8 cellular contexts compared by ENCODE assay signal in genomic region chr11:75532200-75532972, GRCh38. TPM values are rescaled to one million over a fixed set of nuclear protein-coding genes. Genes with fewer than 3 reads are reported as not detected.
A peak's percentile ranks its signal among the peaks of the same experiment; 100 is the strongest.
DNase-seq lines count a peak whose midpoint lies in the region; ATAC-seq and TF ChIP-seq lines count a peak whose summit lies in the region.

No MANE protein-coding gene starts in this region.

- ATAC-seq in right lobe of liver (peak; percentile 76 to 88 (median 88)), GM21447 (IDR thresholded peaks at IDR 0.05; ENCODE audit: unreplicated experiment) (no peak)

- peaks cover 14% of the 10 kb centered on the region for H3K27me3 Mint-ChIP-seq in HFFc6 (ENCODE audit: insufficient read depth)

- no peaks in the 10 kb centered on the region for H3K36me3 ChIP-seq in BLaER1 treated with 17β-estradiol and CSF1 and Interleukin-3, amounts not matched to agents 10 nM and 100 nM
- H3K36me3 ChIP-seq in right lobe of liver = no peaks in the 10 kb centered on the region

- peak overlapping the region; percentile 30 to 100 (median 61); a peak in 20 of 22 replicates for H3K4me2 ChIP-seq in BLaER1 treated with 17β-estradiol and CSF1 and Interleukin-3, amounts not matched to agents 10 nM and 100 nM

- H3K9me3 Mint-ChIP-seq in HFFc6 = no peaks in the 10 kb centered on the region

- H4K20me1 ChIP-seq in BLaER1 treated with 17β-estradiol and CSF1 and Interleukin-3, amounts not matched to agents 10 nM and 100 nM = no peaks in the 10 kb centered on the region

- no peaks in the 10 kb centered on the region for H3K36me3 Mint-ChIP-seq in HFFc6 (ENCODE audit: low read depth)

- intact Hi-C loops in right lobe of liver (cut with DNase I) = loop anchor here in 1 of 2 donors (5.0 kb wide), 2 partner anchors 85 to 140 kb away; no protein-coding TSS in a partner anchor

- H3K27ac ChIP-seq in BLaER1 treated with 17β-estradiol and CSF1 and Interleukin-3, amounts not matched to agents 10 nM and 100 nM = no peak overlapping the region
- no peak overlapping the region for H3K27ac ChIP-seq in coronary artery
- no peak overlapping the region for H3K27ac ChIP-seq in right lobe of liver

- H3K27ac Mint-ChIP-seq in HFFc6 = no peak overlapping the region

- peaks cover 47 to 87% (median 84%) of the 10 kb centered on the region in 10 experiments for H3K4me1 ChIP-seq in BLaER1 treated with 17β-estradiol and CSF1 and Interleukin-3, amounts not matched to agents 10 nM and 100 nM
- no peaks in the 10 kb centered on the region for H3K4me1 ChIP-seq in right lobe of liver

- 34% methylated on average over 7 of the region's 7 CpGs for WGBS in right lobe of liver (ENCODE audit: insufficient coverage, low coverage, low lambda C conversion rate, missing lambda C conversion rate)

- no peak overlapping the region for H3K4me3 Mint-ChIP-seq in HFFc6

- no peaks in the 10 kb centered on the region for H3K27me3 ChIP-seq in BLaER1 treated with 17β-estradiol and CSF1 and Interleukin-3, amounts not matched to agents 10 nM and 100 nM
- no peaks in the 10 kb centered on the region for H3K27me3 ChIP-seq in right lobe of liver

- no peak overlapping the region for H3K9ac ChIP-seq in BLaER1 treated with 17β-estradiol and CSF1 and Interleukin-3, amounts not matched to agents 10 nM and 100 nM

- H3K4me1 Mint-ChIP-seq in HFFc6 (ENCODE audit: low read depth) = peaks cover 24% of the 10 kb centered on the region

- no peak for TF ChIP-seq POLR2A in right lobe of liver (IDR thresholded peaks at IDR 0.05)

- peak; percentile 98 for TF ChIP-seq CTCF in HFFc6 (IDR thresholded peaks at IDR 0.05)
- TF ChIP-seq CTCF in coronary artery (IDR thresholded peaks at IDR 0.05) = peak; percentile 80
- TF ChIP-seq CTCF in right lobe of liver (IDR thresholded peaks at IDR 0.05) = peak; percentile 88 to 91 (median 89)

- DNase-seq in HFFc6 (peak; percentile 38), NCI-H69 (lab: John Stamatoyannopoulos, UW) (peak; percentile 85), coronary artery (ENCODE audit: low spot score) (no peak), right lobe of liver (peak; percentile 61 to 74 (median 69))
- peak; percentile 76 to 88 for DNase-seq in activated CD4-positive, alpha-beta T cell treated with anti-CD3 and anti-CD28 coated beads for 4 hours
- DNase-seq in stimulated activated CD8-positive, alpha-beta memory T cell treated with anti-CD3 and anti-CD28 coated beads, Interleukin-12 subunit alpha, Interleukin-12 subunit beta, amount 100 ng/mL, for 4 hours (ENCODE audit: low read depth) = peak; percentile 55

- no peak overlapping the region for H3K4me3 ChIP-seq in BLaER1 treated with 17β-estradiol and CSF1 and Interleukin-3, amounts not matched to agents 10 nM and 100 nM
- H3K4me3 ChIP-seq in coronary artery (no peak overlapping the region), right lobe of liver (no peak overlapping the region)

- H3K9me3 ChIP-seq in BLaER1 treated with 17β-estradiol and CSF1 and Interleukin-3, amounts not matched to agents 10 nM and 100 nM (replicated peaks in 1 of 11) = no peaks in the 10 kb centered on the region
- H3K9me3 ChIP-seq in right lobe of liver = no peaks in the 10 kb centered on the region

RNA-seq across cellular contexts. Expression of gene GDPD5, which starts 6.6 kb away (rescaled TPM):
- 1 to 10 TPM; 2.5 to 5.7 (median 4.2) TPM for total RNA-seq in HFFc6 (2021; fragmentation: NEBNext Ultra II Directional; extraction: Animal tissue kit (Norgen Biotek cat#: 25700))
- total RNA-seq in right lobe of liver = 10 to 100 TPM in 1 of 6 experiments, 1 to 10 TPM in 5; 2.0 to 10.7 (median 4.1) TPM

RNA-seq across cellular contexts. Expression of gene SERPINH1, which starts 29.7 kb away (rescaled TPM):
- total RNA-seq in HFFc6 (2021; fragmentation: NEBNext Ultra II Directional; extraction: Animal tissue kit (Norgen Biotek cat#: 25700)) = 100 to 1,000 TPM; 527 to 680 (median 557) TPM
- 10 to 100 TPM; 14.6 to 44.3 (median 33.8) TPM for total RNA-seq in right lobe of liver

Comparison
In these comparisons a context has a peak if more than half of its experiments do, and no peak if none do; other contexts are left out.
1. RNA of gene SERPINH1, which starts 29.7 kb away (total RNA-seq): 527 to 680 TPM in HFFc6; 14.6 to 44.3 TPM in right lobe of liver; every median in the first group is over 10 times any median in the second.
2. Peak in every context shown above with its lines, with median percentiles within 50 percentile points of each other: CTCF ChIP-seq.